Comparison of ENCODE assay signal across 19 cellular contexts in genomic region chr17:81822312-81822637, GRCh38. TPM values are rescaled to one million over a fixed set of nuclear protein-coding genes. Genes with fewer than 3 reads are reported as not detected.
DNase-seq lines count a peak whose midpoint lies in the region; ATAC-seq and TF ChIP-seq lines count a peak whose summit lies in the region.
"Had no signal": no experiment of that assay in that cellular context is flagged by ENCODE, and none has a peak within 500 bp of the region (broad histone marks: within the 10 kb centered on the region; RNA-seq: fewer than 3 reads in every experiment).

No MANE protein-coding gene starts in this region.

- peak overlapping the region; percentile 70 for H3K27ac ChIP-seq in muscle layer of colon (ENCODE audit: low read depth, low read length)
- H3K27ac ChIP-seq in upper lobe of right lung, result peak overlapping the region; percentile 85

- H3K9me3 Mint-ChIP-seq in activated T-cell treated with anti-CD3 and anti-CD28 coated beads, Interleukin-2, amount 50 U/mL, for 24 hours, result no peaks in the 10 kb centered on the region
- H3K9me3 Mint-ChIP-seq: activated T-helper 2 cell treated with anti-CD3 and anti-CD28 coated beads, Interferon-gamma antibody, Interleukin-2, Interleukin-4, amounts not matched to agents 10 μg/mL and 5 μg/mL and 100 μg/mL, durations not matched to agents 14 hours and 24 hours and 36 hours; GM23338; stimulated activated memory B cell treated with anti-CD40 and anti-IgM and Interleukin-4, amounts not matched to agents 10 μg/mL and 1 μg/mL and 100 μg/mL, for 72 hours had no signal

- H3K36me3 Mint-ChIP-seq in activated T-cell treated with anti-CD3 and anti-CD28 coated beads, Interleukin-2, amount 50 U/mL, for 24 hours (ENCODE audit: low read depth), result peaks cover 12% of the 10 kb centered on the region

- H3K4me1 Mint-ChIP-seq in activated T-cell treated with anti-CD3 and anti-CD28 coated beads, Interleukin-2, amount 50 U/mL, for 24 hours (ENCODE audit: low read depth), result peaks cover 6% of the 10 kb centered on the region

- H3K36me3 ChIP-seq in endocrine pancreas (ENCODE audit: control insufficient read depth, insufficient read depth, low read length) (no peaks in the 10 kb centered on the region), muscle layer of colon (ENCODE audit: insufficient read depth, low read length) (no peaks in the 10 kb centered on the region), upper lobe of right lung (no peaks in the 10 kb centered on the region)

- no peaks in the 10 kb centered on the region for H3K27me3 Mint-ChIP-seq in activated T-cell treated with anti-CD3 and anti-CD28 coated beads, Interleukin-2, amount 50 U/mL, for 24 hours

- H3K9ac ChIP-seq in endocrine pancreas (ENCODE audit: control insufficient read depth, insufficient read depth, low read length) (peak overlapping the region; percentile 19), muscle layer of colon (ENCODE audit: low read length) (no peak overlapping the region)

- DNase-seq in activated T-cell treated with anti-CD3 and anti-CD28 coated beads, Interleukin-2, amount 50 U/mL, for 24 hours, result no peak
- DNase-seq in activated T-cell treated with anti-CD3 and anti-CD28 coated beads, Interleukin-2, amount 50 U/mL, for 1 hour, result no peak
- DNase-seq in upper lobe of right lung (no peak), ecto neural progenitor cell (ENCODE audit: low spot score) (no peak), Kasumi-1 (lab: John Stamatoyannopoulos, UW) (no peak)
- DNase-seq: Karpas-422; NCI-H524 treated with DMSO at 0.1 percent for 48 hours; retina; stimulated activated CD4-positive, alpha-beta T cell treated with anti-CD3 and anti-CD28 coated beads, Interleukin-4, amount 100 ng/mL, for 4 hours had no signal

- no peaks in the 10 kb centered on the region for H3K4me1 ChIP-seq in endocrine pancreas (ENCODE audit: control insufficient read depth, insufficient read depth, low read length)
- H3K4me1 ChIP-seq in muscle layer of colon (ENCODE audit: insufficient read depth, low read length), result peaks cover 13% of the 10 kb centered on the region
- H3K4me1 ChIP-seq in upper lobe of right lung, result peaks cover 12% of the 10 kb centered on the region

- no peaks in the 10 kb centered on the region for H3K9me3 ChIP-seq in endocrine pancreas (ENCODE audit: control insufficient read depth, low read length)
- H3K9me3 ChIP-seq in muscle layer of colon (ENCODE audit: low read length), result no peaks in the 10 kb centered on the region
- no peaks in the 10 kb centered on the region for H3K9me3 ChIP-seq in upper lobe of right lung

- ATAC-seq in upper lobe of right lung (no peak), GM21825 (IDR thresholded peaks at IDR 0.05; ENCODE audit: unreplicated experiment) (no peak)
- ATAC-seq: stimulated activated memory B cell treated with anti-CD40 and anti-IgM and Interleukin-4, amounts not matched to agents 10 μg/mL and 1 μg/mL and 100 μg/mL, for 72 hours had no signal

- peak overlapping the region; percentile 81 for H3K27ac Mint-ChIP-seq in activated T-cell treated with anti-CD3 and anti-CD28 coated beads, Interleukin-2, amount 50 U/mL, for 24 hours
- H3K27ac Mint-ChIP-seq: activated T-helper 2 cell treated with anti-CD3 and anti-CD28 coated beads, Interferon-gamma antibody, Interleukin-2, Interleukin-4, amounts not matched to agents 10 μg/mL and 5 μg/mL and 100 μg/mL, durations not matched to agents 14 hours and 24 hours and 36 hours; GM23338; stimulated activated memory B cell treated with anti-CD40 and anti-IgM and Interleukin-4, amounts not matched to agents 10 μg/mL and 1 μg/mL and 100 μg/mL, for 72 hours had no signal

- no peak overlapping the region for H3K4me3 Mint-ChIP-seq in activated T-cell treated with anti-CD3 and anti-CD28 coated beads, Interleukin-2, amount 50 U/mL, for 24 hours
- H3K4me3 Mint-ChIP-seq: GM23338; stimulated activated memory B cell treated with anti-CD40 and anti-IgM and Interleukin-4, amounts not matched to agents 10 μg/mL and 1 μg/mL and 100 μg/mL, for 72 hours had no signal

- no peak for TF ChIP-seq CTCF in upper lobe of right lung (IDR thresholded peaks at IDR 0.05)

- H3K27me3 ChIP-seq in endocrine pancreas (ENCODE audit: control insufficient read depth, insufficient read depth, low read length) (no peaks in the 10 kb centered on the region), muscle layer of colon (ENCODE audit: control insufficient read depth in 1 of 2, insufficient read depth in 2 of 2, low read length in 2 of 2) (peaks cover 0 to 7% of the 10 kb centered on the region in 2 donors), upper lobe of right lung (no peaks in the 10 kb centered on the region)

- intact Hi-C loops in upper lobe of right lung (cut with DNase I), result no loop called here

- H3K4me3 ChIP-seq in endocrine pancreas (ENCODE audit: control insufficient read depth, insufficient read depth, low read length), result no peak overlapping the region
- H3K4me3 ChIP-seq in muscle layer of colon (ENCODE audit: low read depth in 1 of 2, low read length in 2 of 2), result no peak overlapping the region
- no peak overlapping the region for H3K4me3 ChIP-seq in upper lobe of right lung
- H3K4me3 ChIP-seq: GM23338 had no signal

RNA-seq across cellular contexts. Expression of gene MCRIP1, which starts 10.8 kb away (rescaled TPM):
- 72.8 TPM for total RNA-seq in upper lobe of right lung

RNA-seq across cellular contexts. Expression of gene PPP1R27, which starts 12.6 kb away (rescaled TPM):
- not detected for total RNA-seq in upper lobe of right lung
- total RNA-seq: activated T-helper 2 cell treated with anti-CD3 and anti-CD28 coated beads, Interferon-gamma antibody, Interleukin-2, Interleukin-4, amounts not matched to agents 10 μg/mL and 5 μg/mL and 100 μg/mL, durations not matched to agents 14 hours and 24 hours and 36 hours; astrocyte; Calu3; fibroblast of villous mesenchyme; GM23338; mucosa of gallbladder had no signal

RNA-seq across cellular contexts. Expression of gene GCGR, which starts 18.3 kb away (rescaled TPM):
- not detected for total RNA-seq in upper lobe of right lung
- total RNA-seq: activated T-helper 2 cell treated with anti-CD3 and anti-CD28 coated beads, Interferon-gamma antibody, Interleukin-2, Interleukin-4, amounts not matched to agents 10 μg/mL and 5 μg/mL and 100 μg/mL, durations not matched to agents 14 hours and 24 hours and 36 hours; astrocyte; fibroblast of villous mesenchyme had no signal

RNA-seq across cellular contexts. Expression of gene P4HB, which starts 38.1 kb away (rescaled TPM):
- total RNA-seq in upper lobe of right lung, result 462 TPM

RNA-seq across cellular contexts. Expression of gene ARHGDIA, which starts 48.9 kb away (rescaled TPM):
- total RNA-seq in upper lobe of right lung, result 386 TPM
